In genomic region chr5:14143509-14143842, GRCh38 we compare ENCODE assay signal across 8 cellular contexts. TPM values are rescaled to one million over a fixed set of nuclear protein-coding genes. Genes with fewer than 3 reads are reported as not detected.
DNase-seq lines count a peak whose midpoint lies in the region; ATAC-seq, FAIRE-seq and TF ChIP-seq lines count a peak whose summit lies in the region.

No MANE protein-coding gene starts in this region.

- intact Hi-C loops in breast epithelium (cut with DNase I; ENCODE audit: low total_unique reads), result no loop called here
- intact Hi-C loops in CD4-positive, alpha-beta memory T cell (cut with micrococcal nuclease), result loop anchor here (5.0 to 10.0 kb wide), 2 partner anchors 521 to 729 kb away; partner anchors contain the start of genes ANKH and OTULIN

- H2BK120ac ChIP-seq in neuronal stem cell (ENCODE audit: low read depth, low read length), result no peak overlapping the region

- peaks cover 8% of the 10 kb centered on the region for H3K27me3 Mint-ChIP-seq in nephron progenitor cell (ENCODE audit: low read depth, poor library complexity)
- peaks cover 18 to 27% of the 10 kb centered on the region in 2 donors for H3K27me3 Mint-ChIP-seq in CD4-positive, alpha-beta memory T cell

- H3K27ac ChIP-seq in breast epithelium (peak overlapping the region; percentile 93 to 96), neuronal stem cell (replicated peaks; ENCODE audit: low read length) (peak overlapping the region; percentile 94)
- H3K27ac ChIP-seq in CD4-positive, alpha-beta memory T cell (ENCODE audit: low read depth, low read length), result no peak overlapping the region

- no peaks in the 10 kb centered on the region for H3K9me3 Mint-ChIP-seq in nephron progenitor cell
- peaks cover 0 to 7% (median 0%) of the 10 kb centered on the region in 8 donors for H3K9me3 Mint-ChIP-seq in CD4-positive, alpha-beta memory T cell

- H2BK15ac ChIP-seq in neuronal stem cell (ENCODE audit: low read length), result no peak overlapping the region

- H2AK5ac ChIP-seq in neuronal stem cell (ENCODE audit: low read depth, low read length), result peak overlapping the region; percentile 85

- no peak overlapping the region for H3K27ac Mint-ChIP-seq in nephron progenitor cell
- no peak overlapping the region for H3K27ac Mint-ChIP-seq in CD4-positive, alpha-beta memory T cell

- no peaks in the 10 kb centered on the region for H3K36me3 Mint-ChIP-seq in nephron progenitor cell (ENCODE audit: low read depth)
- H3K36me3 Mint-ChIP-seq in CD4-positive, alpha-beta memory T cell, result no peaks in the 10 kb centered on the region

- H3K4me3 ChIP-seq in breast epithelium (peak overlapping the region; percentile 82 to 97 (median 92)), neuronal stem cell (ENCODE audit: low read length in 2 of 2) (peak overlapping the region; percentile 97 to 99)
- no peak overlapping the region for H3K4me3 ChIP-seq in CD4-positive, alpha-beta memory T cell (ENCODE audit: low read length in 2 of 2)

- H3K36me3 ChIP-seq in breast epithelium, result no peaks in the 10 kb centered on the region
- no peaks in the 10 kb centered on the region for H3K36me3 ChIP-seq in neuronal stem cell (replicated peaks in 1 of 2; ENCODE audit: control insufficient read depth in 2 of 2, insufficient read depth in 2 of 2, low read length in 2 of 2)
- H3K36me3 ChIP-seq in CD4-positive, alpha-beta memory T cell (ENCODE audit: insufficient read depth, low read length), result no peaks in the 10 kb centered on the region

- WGBS in neuronal stem cell (ENCODE audit: extremely low coverage in 2 of 2, insufficient read length in 2 of 2, insufficient replicate concordance in 1 of 2), 2 donors, result no CpG with 5 or more reads among the region's 65 CpGs

- peak overlapping the region; percentile 79 for H3K4me2 ChIP-seq in neuronal stem cell (ENCODE audit: insufficient read depth, low read length, poor library complexity, severe bottlenecking)

- H3K27me3 ChIP-seq in breast epithelium, result no peaks in the 10 kb centered on the region
- H3K27me3 ChIP-seq in neuronal stem cell (ENCODE audit: control insufficient read depth in 3 of 3, insufficient read depth in 3 of 3, low read depth in 1 of 3, low read length in 3 of 3), result peaks cover 0 to 4% (median 0%) of the 10 kb centered on the region in 3 experiments
- peaks cover 11% of the 10 kb centered on the region for H3K27me3 ChIP-seq in CD4-positive, alpha-beta memory T cell (ENCODE audit: insufficient read depth, low read length)

- H3K9me3 ChIP-seq in breast epithelium (no peaks in the 10 kb centered on the region), neuronal stem cell (replicated peaks in 1 of 2; ENCODE audit: control insufficient read depth in 2 of 2, insufficient read depth in 1 of 2, low read depth in 1 of 2, low read length in 2 of 2) (no peaks in the 10 kb centered on the region)
- H3K9me3 ChIP-seq in CD4-positive, alpha-beta memory T cell (ENCODE audit: control insufficient read depth in 1 of 2, low read length in 2 of 2), result no peaks in the 10 kb centered on the region

- no peak overlapping the region for H2BK5ac ChIP-seq in neuronal stem cell (ENCODE audit: low read length)

- CTCF ChIA-PET in CD4-positive, alpha-beta memory T cell (lab: Charles Lee; ENCODE audit: partially characterized antibody), result no interaction called here

- H3K4me1 ChIP-seq in breast epithelium (peaks cover 10 to 23% of the 10 kb centered on the region in 2 donors), neuronal stem cell (ENCODE audit: control insufficient read depth in 2 of 2, insufficient read depth in 1 of 2, low read depth in 1 of 2, low read length in 2 of 2) (peaks cover 12 to 23% of the 10 kb centered on the region in 2 donors)
- peaks cover 11% of the 10 kb centered on the region for H3K4me1 ChIP-seq in CD4-positive, alpha-beta memory T cell (ENCODE audit: insufficient read depth, low read length)

- H4K91ac ChIP-seq in neuronal stem cell (ENCODE audit: low read depth, low read length, poor library complexity), result no peak overlapping the region

- H3K9ac ChIP-seq in neuronal stem cell (ENCODE audit: low read depth, low read length, poor library complexity), result peak overlapping the region; percentile 96

- FAIRE-seq in GM19239 (lab: Jason Lieb, UNC), result no peak

- no peak overlapping the region for H3K4me3 Mint-ChIP-seq in nephron progenitor cell
- H3K4me3 Mint-ChIP-seq in CD4-positive, alpha-beta memory T cell, result peak overlapping the region in 1 of 8 donors; percentile 86

- no peak overlapping the region for H4K8ac ChIP-seq in neuronal stem cell (ENCODE audit: low read depth, low read length)

- H3K18ac ChIP-seq in neuronal stem cell (ENCODE audit: low read length), result peak overlapping the region; percentile 92

- POLR2A ChIA-PET in CD4-positive, alpha-beta memory T cell (lab: Charles Lee; ENCODE audit: partially characterized antibody), result no interaction called here

- peaks cover 9% of the 10 kb centered on the region for H3K79me1 ChIP-seq in neuronal stem cell (ENCODE audit: low read depth, low read length)

- H3K14ac ChIP-seq in neuronal stem cell (ENCODE audit: low read length), result peak overlapping the region; percentile 87

- H3K4ac ChIP-seq in neuronal stem cell (ENCODE audit: low read length), result no peak overlapping the region

- no peak for TF ChIP-seq CTCF in breast epithelium (IDR thresholded peaks at IDR 0.05)
- no peak for TF ChIP-seq CTCF in nephron progenitor cell (IDR thresholded peaks at IDR 0.05)

- no peak overlapping the region for H3K23ac ChIP-seq in neuronal stem cell (ENCODE audit: low read depth, low read length, poor library complexity)

- peaks cover 27% of the 10 kb centered on the region for H3K4me1 Mint-ChIP-seq in nephron progenitor cell
- H3K4me1 Mint-ChIP-seq in CD4-positive, alpha-beta memory T cell, result peaks cover 7 to 21% (median 11%) of the 10 kb centered on the region in 4 donors

- H2AFZ ChIP-seq in neuronal stem cell (ENCODE audit: low read length), result peak overlapping the region; percentile 99

- DNase-seq in GM19239 (ENCODE audit: insufficient read length, low spot score), result peak; percentile 36
- DNase-seq in breast epithelium (ENCODE audit: low spot score in 2 of 2), result no peak
- no peak for DNase-seq in neuronal stem cell (ENCODE audit: low spot score)
- DNase-seq in nephron progenitor cell, result no peak
- DNase-seq in CD4-positive, alpha-beta memory T cell, result no peak
- no peak for DNase-seq in NCI-H187 treated with DMSO at 0.1 percent for 48 hours (lab: John Stamatoyannopoulos, UW)

- TF ChIP-seq POLR2A in breast epithelium (IDR thresholded peaks at IDR 0.05), result no peak

- ATAC-seq in HG03045 (IDR thresholded peaks at IDR 0.05; ENCODE audit: unreplicated experiment) (peak; percentile 14), HG03139 (IDR thresholded peaks at IDR 0.05; ENCODE audit: unreplicated experiment) (no peak)

- H2BK12ac ChIP-seq in neuronal stem cell (ENCODE audit: low read length), result no peak overlapping the region

RNA-seq across cellular contexts. Expression of gene TRIO, which starts 0.3 kb away (rescaled TPM):
- total RNA-seq in breast epithelium, result 100 to 1,000 TPM; 191 to 209 (median 193) TPM
- 21.6 TPM for polyA plus RNA-seq in neuronal stem cell (2013, experiment 1 of 2)
- polyA plus RNA-seq in neuronal stem cell (2013, experiment 2 of 2), result 22.4 TPM
- 10 to 100 TPM in 1 of 2 experiments, 1 to 10 TPM in 1; 9.7 to 11.5 TPM for total RNA-seq in CD4-positive, alpha-beta memory T cell
- under 1 TPM in 1 of 2 donors, not detected in 1; 0.09 TPM for polyA plus RNA-seq in CD4-positive, alpha-beta memory T cell

Comparison
In these comparisons a context has a peak if more than half of its experiments do, and no peak if none do; other contexts are left out.
1. H3K4me3 ChIP-seq: peak in breast epithelium (3 of 3) and neuronal stem cell (2 of 2); none in CD4-positive, alpha-beta memory T cell (0 of 2).
2. RNA of gene TRIO, which starts 0.3 kb away (total RNA-seq): 191 to 209 TPM in breast epithelium; 9.7 to 11.5 TPM in CD4-positive, alpha-beta memory T cell; every median in the first group is over 10 times any median in the second.